ENCODE assay signal across 8 cellular contexts in the genomic region with DNA sequence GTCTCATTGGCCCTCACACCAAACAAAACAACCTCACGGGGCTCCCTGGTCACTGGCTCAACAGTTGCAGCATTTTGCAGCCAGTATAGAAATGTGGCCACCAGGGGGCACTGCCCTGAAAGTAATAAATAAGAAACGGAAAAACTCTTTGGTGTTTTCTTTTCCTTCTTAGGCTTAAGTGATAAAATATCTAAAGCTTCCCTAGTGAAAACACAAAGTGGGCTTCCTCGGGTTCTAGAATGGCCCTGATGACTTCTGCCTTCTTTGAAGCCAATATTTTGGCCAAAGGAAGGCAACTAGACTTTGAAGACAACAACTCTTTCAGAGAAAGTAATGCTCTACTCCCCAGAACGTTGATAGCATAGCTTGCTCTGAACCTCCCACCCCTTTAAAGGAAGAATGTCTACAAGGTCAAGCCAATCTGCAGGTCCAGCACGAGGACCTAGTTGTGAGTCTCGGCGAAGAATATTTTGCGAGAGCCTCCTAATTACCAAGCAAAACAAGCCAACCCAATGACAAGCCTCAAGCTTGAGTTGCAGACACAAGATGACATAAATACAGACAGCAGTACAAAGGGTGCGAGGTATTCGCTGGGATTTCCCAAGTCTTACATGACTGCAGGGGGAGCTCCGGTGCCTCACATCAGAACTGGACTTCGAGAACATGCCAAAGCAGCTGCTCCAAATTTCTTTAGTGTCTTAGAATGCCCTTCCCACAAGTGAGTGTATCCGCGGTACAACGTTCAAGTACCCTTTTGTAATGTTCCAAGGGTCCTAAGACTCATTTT. TPM values are rescaled to one million over a fixed set of nuclear protein-coding genes. Genes with fewer than 3 reads are reported as not detected.
DNase-seq lines count a peak whose midpoint lies in the region; ATAC-seq and TF ChIP-seq lines count a peak whose summit lies in the region.

No MANE protein-coding gene starts in this region.

- no peak overlapping the region for H4K8ac ChIP-seq in H9 (replicated peaks; ENCODE audit: insufficient read length, low read depth, low read length)

- POLR2A ChIA-PET in activated CD4-positive, alpha-beta memory T cell treated with anti-CD3 and anti-CD28 coated beads for 36 hours (lab: Charles Lee), result interaction anchor here (0.7 to 2.0 kb wide), 4 partner anchors 19 to 93 kb away, joined by 3 to 17 read pairs (median 4); partner anchors contain the start of genes GON7, LYSET and MOAP1

- H2BK5ac ChIP-seq in H9 (ENCODE audit: insufficient read length, low read length), result no peak overlapping the region

- peak overlapping the region; percentile 82 for H3K4me2 ChIP-seq in H9 (ENCODE audit: insufficient read depth, insufficient read length, low read length)

- peaks cover 13% of the 10 kb centered on the region for H3K23me2 ChIP-seq in H9 (ENCODE audit: insufficient read length, low read depth, low read length, poor library complexity, severe bottlenecking)

- no peak overlapping the region for H2BK120ac ChIP-seq in H9 (ENCODE audit: low read depth, low read length, poor library complexity, severe bottlenecking)

- H3K23ac ChIP-seq in H9 (ENCODE audit: insufficient read length, low read depth, low read length), result no peak overlapping the region

- H2AK5ac ChIP-seq in H9 (ENCODE audit: insufficient read length, low read length), result no peak overlapping the region

- H3K27ac Mint-ChIP-seq in H9, result peak overlapping the region; percentile 88 to 94 (median 90)
- peak overlapping the region; percentile 72 for H3K27ac Mint-ChIP-seq in activated CD4-positive, alpha-beta memory T cell treated with anti-CD3 and anti-CD28 coated beads for 36 hours

- no peaks in the 10 kb centered on the region for H3K27me3 ChIP-seq in H9 (ENCODE audit: insufficient read depth, low read length)
- H3K27me3 ChIP-seq in ectodermal cell (ENCODE audit: control insufficient read depth, insufficient read depth, low read length, poor library complexity, severe bottlenecking), result peaks cover 17% of the 10 kb centered on the region
- H3K27me3 ChIP-seq in lung (ENCODE audit: control insufficient read depth, insufficient read depth), result no peaks in the 10 kb centered on the region

- no peak overlapping the region for H2BK20ac ChIP-seq in H9 (ENCODE audit: low read depth, low read length, poor library complexity, severe bottlenecking)

- H3K14ac ChIP-seq in H9 (ENCODE audit: insufficient read depth, low read length), result no peak overlapping the region

- H3K9me3 Mint-ChIP-seq in H9, result no peaks in the 10 kb centered on the region; a peak in 1 of 5 replicates
- no peaks in the 10 kb centered on the region for H3K9me3 Mint-ChIP-seq in activated CD4-positive, alpha-beta memory T cell treated with anti-CD3 and anti-CD28 coated beads for 36 hours

- peak; percentile 87 for TF ChIP-seq CTCF in H9 (conservative IDR thresholded peaks at IDR 0.05)
- peak; percentile 65 for TF ChIP-seq CTCF in lung (IDR thresholded peaks at IDR 0.05; ENCODE audit: control extremely low read depth, extremely low read depth)

- peak overlapping the region; percentile 83 to 95 for H3K4me3 Mint-ChIP-seq in H9
- H3K4me3 Mint-ChIP-seq in activated CD4-positive, alpha-beta memory T cell treated with anti-CD3 and anti-CD28 coated beads for 36 hours, result peak overlapping the region; percentile 68

- no peak overlapping the region for H3T11ph ChIP-seq in H9 (ENCODE audit: low read length)

- no peaks in the 10 kb centered on the region for H3K9me3 ChIP-seq in H9 (ENCODE audit: control insufficient read depth, low read depth, low read length)
- no peaks in the 10 kb centered on the region for H3K9me3 ChIP-seq in ectodermal cell (ENCODE audit: control insufficient read depth, low read length)
- peaks cover 0 to 2% of the 10 kb centered on the region in 2 donors for H3K9me3 ChIP-seq in lung (ENCODE audit: control insufficient read depth in 2 of 2, insufficient read depth in 1 of 2, low read length in 1 of 2)

- H4K20me1 ChIP-seq in H9 (ENCODE audit: control insufficient read depth, insufficient read depth, insufficient read length), result no peaks in the 10 kb centered on the region

- peaks cover 30% of the 10 kb centered on the region; the same call in 1 of the 2 replicates for H3K79me2 ChIP-seq in H9 (ENCODE audit: insufficient read depth, low read length)

- H3K4ac ChIP-seq in H9 (ENCODE audit: low read depth, low read length), result no peak overlapping the region

- H3K27ac ChIP-seq in H9 (ENCODE audit: insufficient read length, low read depth, low read length), result no peak overlapping the region
- peak overlapping the region; percentile 76 for H3K27ac ChIP-seq in ectodermal cell (ENCODE audit: insufficient read depth, low read depth, low read length, poor library complexity, severe bottlenecking)
- H3K27ac ChIP-seq in lung (ENCODE audit: low read depth in 1 of 2, low read length in 1 of 2), result peak overlapping the region; percentile 17 to 98

- H3K4me1 Mint-ChIP-seq in H9, result peaks cover 47 to 59% of the 10 kb centered on the region in 2 experiments
- H3K4me1 Mint-ChIP-seq in activated CD4-positive, alpha-beta memory T cell treated with anti-CD3 and anti-CD28 coated beads for 36 hours (ENCODE audit: low read depth), result peaks cover 24% of the 10 kb centered on the region

- no peak overlapping the region for H2BK15ac ChIP-seq in H9 (ENCODE audit: low read depth, low read length)

- H3K4me3 ChIP-seq in ectodermal cell (ENCODE audit: insufficient read depth, low read depth, low read length) (peak overlapping the region; percentile 18), lung (no peak overlapping the region)

- DNase-seq in CD1c-positive myeloid dendritic cell (ENCODE audit: extremely low spot score), result peak; percentile 86
- peak; percentile 77 for DNase-seq in H9
- DNase-seq in NCI-H526 treated with DMSO at 0.1 percent for 48 hours (lab: John Stamatoyannopoulos, UW), result peak; percentile 74
- peak; percentile 85 for DNase-seq in activated CD4-positive, alpha-beta memory T cell treated with anti-CD3 and anti-CD28 coated beads for 36 hours
- peak; percentile 83 for DNase-seq in lung (ENCODE audit: low spot score)
- peak; percentile 48 to 63 (median 51) for DNase-seq in stimulated activated CD4-positive, alpha-beta T cell treated with anti-CD3 and anti-CD28 coated beads, TNF-alpha, amount 100 ng/mL, for 4 hours (ENCODE audit: low read depth in 3 of 3)

- H3K36me3 ChIP-seq in ectodermal cell (ENCODE audit: control insufficient read depth, insufficient read depth, low read length) (no peaks in the 10 kb centered on the region), lung (ENCODE audit: control insufficient read depth in 2 of 2, insufficient read depth in 2 of 2, low read length in 2 of 2) (peaks cover 0 to 2% of the 10 kb centered on the region in 2 donors)

- ATAC-seq in lung (ENCODE audit: insufficient read depth, low FRiP score), result no peak
- no peak for ATAC-seq in HG03469 (IDR thresholded peaks at IDR 0.05; ENCODE audit: unreplicated experiment)

- H4K91ac ChIP-seq in H9 (ENCODE audit: insufficient read length, low read depth, low read length), result no peak overlapping the region

- H3K4me1 ChIP-seq in H9 (ENCODE audit: insufficient read depth, low read length) (peaks cover 6% of the 10 kb centered on the region; the same call in 1 of the 2 replicates), ectodermal cell (ENCODE audit: control insufficient read depth, insufficient read depth, low read length) (peaks cover 16% of the 10 kb centered on the region), lung (ENCODE audit: control insufficient read depth in 2 of 2, insufficient read depth in 2 of 2, low read length in 2 of 2) (peaks cover 0 to 5% of the 10 kb centered on the region in 2 donors)

- H3K18ac ChIP-seq in H9 (ENCODE audit: insufficient read length, low read depth, low read length), result no peak overlapping the region

- no peak overlapping the region for H2BK12ac ChIP-seq in H9 (ENCODE audit: insufficient read length, low read depth, low read length)

- no peaks in the 10 kb centered on the region; the same call in 1 of the 2 replicates for H3K27me3 Mint-ChIP-seq in H9 (ENCODE audit: low read depth)
- no peaks in the 10 kb centered on the region for H3K27me3 Mint-ChIP-seq in activated CD4-positive, alpha-beta memory T cell treated with anti-CD3 and anti-CD28 coated beads for 36 hours

- no peak overlapping the region for H4K5ac ChIP-seq in H9 (ENCODE audit: insufficient read length, low read depth, low read length)

- CTCF ChIA-PET in activated CD4-positive, alpha-beta memory T cell treated with anti-CD3 and anti-CD28 coated beads for 36 hours (lab: Charles Lee), result interaction anchor here (0.6 to 8.6 kb wide), 51 partner anchors 10 to 319 kb away, joined by 3 to 152 read pairs (median 4); partner anchors contain the start of genes GOLGA5, GON7, LYSET and MOAP1

- H3K56ac ChIP-seq in H9 (ENCODE audit: insufficient read length, low read depth, low read length), result no peak overlapping the region

- H3K9ac ChIP-seq in H9 (ENCODE audit: extremely low read depth, insufficient read length, low read length), result no peak overlapping the region

- intact Hi-C loops in activated CD4-positive, alpha-beta memory T cell treated with anti-CD3 and anti-CD28 coated beads for 36 hours (cut with micrococcal nuclease), result loop anchor here (1.0 to 10.0 kb wide), 8 partner anchors 10 to 502 kb away; no protein-coding TSS in a partner anchor

- peaks cover 7% of the 10 kb centered on the region for H3K79me1 ChIP-seq in H9 (ENCODE audit: insufficient read depth, low read depth, low read length, poor library complexity, severe bottlenecking)

- H2AFZ ChIP-seq in H9 (ENCODE audit: low read length), result no peak overlapping the region

- no peaks in the 10 kb centered on the region; a peak in 1 of 7 replicates for H3K36me3 Mint-ChIP-seq in H9 (ENCODE audit: insufficient read depth in 1 of 3, low read depth in 3 of 3)
- no peaks in the 10 kb centered on the region for H3K36me3 Mint-ChIP-seq in activated CD4-positive, alpha-beta memory T cell treated with anti-CD3 and anti-CD28 coated beads for 36 hours

- no CpG with 5 or more reads among the region's 15 CpGs for WGBS in H9 (ENCODE audit: extremely low coverage, insufficient read length, low lambda C conversion rate)
- WGBS in ectodermal cell, 2 experiments, result 32 to 34% methylated on average over 15 of the region's 15 CpGs
- 31 to 40% methylated on average over 15 of the region's 15 CpGs for WGBS in lung, 2 donors

RNA-seq across cellular contexts. Expression of gene ITPK1, which starts 2.6 kb away (rescaled TPM):
- total RNA-seq in H9 (2021) (89.5 and 92.7 TPM in 2 replicates), lung (10 to 100 TPM; 17.5 to 99.4 TPM)
- total RNA-seq in activated CD4-positive, alpha-beta memory T cell treated with anti-CD3 and anti-CD28 coated beads for 36 hours, result 10 to 100 TPM; 28.1 to 35.2 TPM
- polyA plus RNA-seq in ectodermal cell (2013, experiment 1 of 4), result 47.0 TPM
- polyA plus RNA-seq in ectodermal cell (2013, experiment 2 of 4), result 46.2 TPM
- 28.8 TPM for polyA plus RNA-seq in ectodermal cell (2013, experiment 3 of 4)
- polyA plus RNA-seq in ectodermal cell (2013, experiment 4 of 4), result 30.7 TPM
- 10 to 100 TPM; 44.6 to 46.1 TPM for polyA plus RNA-seq in lung
